ENCODE assay signal across 8 cellular contexts in genomic region chr1:190477687-190478192, GRCh38. TPM values are rescaled to one million over a fixed set of nuclear protein-coding genes. Genes with fewer than 3 reads are reported as not detected.
DNase-seq lines count a peak whose midpoint lies in the region; ATAC-seq and TF ChIP-seq lines count a peak whose summit lies in the region.

Gene BRINP3 (minus strand): TSS chr1:190477864.

- no peaks in the 10 kb centered on the region for H3K36me3 Mint-ChIP-seq in Caco-2 (ENCODE audit: insufficient read depth, unreplicated experiment)
- H3K36me3 Mint-ChIP-seq in osteocyte (ENCODE audit: unreplicated experiment): no peaks in the 10 kb centered on the region
- H3K36me3 Mint-ChIP-seq in activated CD4-positive, alpha-beta memory T cell treated with anti-CD3 and anti-CD28 coated beads, Interleukin-2, amount 10 ng/mL, durations not matched to agents 7 days and 5 days (ENCODE audit: low read depth): no peaks in the 10 kb centered on the region

- H3K4me1 Mint-ChIP-seq in Caco-2 (ENCODE audit: low read depth, unreplicated experiment): peaks cover 7% of the 10 kb centered on the region
- peaks cover 35% of the 10 kb centered on the region for H3K4me1 Mint-ChIP-seq in osteocyte (ENCODE audit: unreplicated experiment)
- H3K4me1 Mint-ChIP-seq in activated CD4-positive, alpha-beta memory T cell treated with anti-CD3 and anti-CD28 coated beads, Interleukin-2, amount 10 ng/mL, durations not matched to agents 7 days and 5 days: no peaks in the 10 kb centered on the region

- H3K27ac Mint-ChIP-seq in Caco-2 (ENCODE audit: unreplicated experiment): no peak within 1 kb of the TSS
- H3K27ac Mint-ChIP-seq in osteocyte (ENCODE audit: unreplicated experiment): no peak within 1 kb of the TSS
- no peak within 1 kb of the TSS for H3K27ac Mint-ChIP-seq in activated CD4-positive, alpha-beta memory T cell treated with anti-CD3 and anti-CD28 coated beads, Interleukin-2, amount 10 ng/mL, durations not matched to agents 7 days and 5 days

- no TSS peak for BruUV-seq in Caco-2 (replicated peaks; lab: Mats Ljungman, UMichigan)

- ATAC-seq in HG03039 (IDR thresholded peaks at IDR 0.05; ENCODE audit: unreplicated experiment): no peak

- H3K4me3 ChIP-seq in Caco-2 (ENCODE audit: low read depth, low read length) (peak within 1 kb of the TSS; percentile 31), epithelial cell of esophagus (ENCODE audit: low read length) (peak within 1 kb of the TSS; percentile 30), tibial artery (peak within 1 kb of the TSS in 1 of 2 donors; percentile 21)

- intact Hi-C loops in Caco-2 (cut with micrococcal nuclease; ENCODE audit: unreplicated experiment): no loop called here
- intact Hi-C loops in tibial artery (cut with DNase I; ENCODE audit: low total_unique reads): no loop called here

- H3K27me3 Mint-ChIP-seq in Caco-2 (ENCODE audit: insufficient read depth, unreplicated experiment): peaks cover 8% of the 10 kb centered on the region
- peaks cover 30% of the 10 kb centered on the region for H3K27me3 Mint-ChIP-seq in osteocyte (ENCODE audit: unreplicated experiment)
- peaks cover 19% of the 10 kb centered on the region for H3K27me3 Mint-ChIP-seq in activated CD4-positive, alpha-beta memory T cell treated with anti-CD3 and anti-CD28 coated beads, Interleukin-2, amount 10 ng/mL, durations not matched to agents 7 days and 5 days

- POLR2A ChIA-PET in Caco-2 (lab: Charles Lee): no interaction called here
- POLR2A ChIA-PET in activated CD4-positive, alpha-beta memory T cell treated with anti-CD3 and anti-CD28 coated beads, Interleukin-2, amount 10 ng/mL, durations not matched to agents 7 days and 5 days (lab: Charles Lee): no interaction called here

- H3K9me3 ChIP-seq in Caco-2 (no peaks in the 10 kb centered on the region), tibial artery (no peaks in the 10 kb centered on the region)

- H3K27me3 ChIP-seq in Caco-2 (replicated peaks; ENCODE audit: control insufficient read depth, insufficient read depth, low read length) (no peaks in the 10 kb centered on the region), tibial artery (peaks cover 0 to 34% of the 10 kb centered on the region in 2 donors)

- no peak for TF ChIP-seq CTCF in Caco-2 (IDR thresholded peaks at IDR 0.05; ENCODE audit: insufficient read depth in 1 of 2, low read depth in 1 of 2, low read length in 1 of 2, severe bottlenecking in 1 of 2, unreplicated experiment in 1 of 2)
- TF ChIP-seq CTCF in epithelial cell of esophagus (IDR thresholded peaks at IDR 0.05; ENCODE audit: insufficient read depth, low read depth, low read length, missing control alignments): no peak
- TF ChIP-seq CTCF in osteocyte (IDR thresholded peaks at IDR 0.05): no peak
- no peak for TF ChIP-seq CTCF in tibial artery (IDR thresholded peaks at IDR 0.05)

- peak within 1 kb of the TSS; percentile 73 for H3K4me3 Mint-ChIP-seq in Caco-2 (ENCODE audit: unreplicated experiment)
- H3K4me3 Mint-ChIP-seq in osteocyte (ENCODE audit: unreplicated experiment): peak within 1 kb of the TSS; percentile 88
- no peak within 1 kb of the TSS for H3K4me3 Mint-ChIP-seq in activated CD4-positive, alpha-beta memory T cell treated with anti-CD3 and anti-CD28 coated beads, Interleukin-2, amount 10 ng/mL, durations not matched to agents 7 days and 5 days

- no peak within 1 kb of the TSS for H3K27ac ChIP-seq in tibial artery

- DNase-seq in Caco-2 (no peak), NCI-H774 (lab: John Stamatoyannopoulos, UW) (peak; percentile 31), epithelial cell of esophagus (ENCODE audit: low read depth) (no peak), osteocyte (ENCODE audit: extremely low spot score, unreplicated experiment) (no peak), tibial artery (no peak), cerebellar nuclear complex (lab: John Stamatoyannopoulos, UW) (no peak)
- DNase-seq in activated CD4-positive, alpha-beta memory T cell treated with anti-CD3 and anti-CD28 coated beads, Interleukin-2, amount 10 ng/mL, durations not matched to agents 7 days and 5 days: no peak

- H3K4me1 ChIP-seq in Caco-2: no peaks in the 10 kb centered on the region
- H3K4me1 ChIP-seq in tibial artery: peaks cover 0 to 30% (median 13%) of the 10 kb centered on the region in 4 donors

- no peaks in the 10 kb centered on the region for H3K9me3 Mint-ChIP-seq in Caco-2 (ENCODE audit: unreplicated experiment)
- H3K9me3 Mint-ChIP-seq in osteocyte (ENCODE audit: unreplicated experiment): no peaks in the 10 kb centered on the region
- no peaks in the 10 kb centered on the region for H3K9me3 Mint-ChIP-seq in activated CD4-positive, alpha-beta memory T cell treated with anti-CD3 and anti-CD28 coated beads, Interleukin-2, amount 10 ng/mL, durations not matched to agents 7 days and 5 days

- CTCF ChIA-PET in Caco-2 (lab: Charles Lee): no interaction called here
- CTCF ChIA-PET in activated CD4-positive, alpha-beta memory T cell treated with anti-CD3 and anti-CD28 coated beads, Interleukin-2, amount 10 ng/mL, durations not matched to agents 7 days and 5 days (lab: Charles Lee): interaction anchor here (0.6 kb wide), 1 partner anchor 9 kb away, joined by 3 read pairs; no protein-coding TSS in a partner anchor

- no peaks in the 10 kb centered on the region for H3K36me3 ChIP-seq in Caco-2 (ENCODE audit: control insufficient read depth, insufficient read depth, low read length)
- H3K36me3 ChIP-seq in tibial artery: no peaks in the 10 kb centered on the region

RNA-seq across cellular contexts. Expression of gene BRINP3, which starts in this region (rescaled TPM):
- total RNA-seq in Caco-2 (2022): not detected in 2 replicates
- 0.38 and 0.78 TPM in 2 replicates for total RNA-seq in osteocyte
- total RNA-seq in activated CD4-positive, alpha-beta memory T cell treated with anti-CD3 and anti-CD28 coated beads, Interleukin-2, amount 10 ng/mL, durations not matched to agents 7 days and 5 days: not detected
